Comparison of ENCODE assay signal across 8 cellular contexts in genomic region chr18:57629399-57629798, GRCh38. TPM values are rescaled to one million over a fixed set of nuclear protein-coding genes. Genes with fewer than 3 reads are reported as not detected.
DNase-seq lines count a peak whose midpoint lies in the region; ATAC-seq and TF ChIP-seq lines count a peak whose summit lies in the region.

No MANE protein-coding gene starts in this region.

- peak overlapping the region; percentile 64; the same call in 1 of the 2 replicates for H3K4me3 ChIP-seq in iPS-18c (ENCODE audit: insufficient read depth, low read depth, low read length)
- H3K4me3 ChIP-seq in stomach = peak overlapping the region; percentile 57 to 69 (median 64)

- H3K27me3 Mint-ChIP-seq in activated CD4-positive, alpha-beta T cell treated with anti-CD3 and anti-CD28 coated beads, Interleukin-2, amount 10 ng/mL, durations not matched to agents 7 days and 5 days = no peaks in the 10 kb centered on the region

- peaks cover 7% of the 10 kb centered on the region for H3K36me3 Mint-ChIP-seq in activated CD4-positive, alpha-beta T cell treated with anti-CD3 and anti-CD28 coated beads, Interleukin-2, amount 10 ng/mL, durations not matched to agents 7 days and 5 days (ENCODE audit: low read depth)

- H3K27ac ChIP-seq in VCaP = peak overlapping the region; percentile 75; the same call in 1 of the 2 replicates
- H3K27ac ChIP-seq in stomach = peak overlapping the region in 2 of 5 donors; percentile 86 to 87

- no peaks in the 10 kb centered on the region for H3K36me3 ChIP-seq in stomach

- 93 to 97% (median 95%) methylated on average over 10 of the region's 10 CpGs for WGBS in stomach, 5 donors

- peak overlapping the region; percentile 97 for H3K27ac Mint-ChIP-seq in activated CD4-positive, alpha-beta T cell treated with anti-CD3 and anti-CD28 coated beads, Interleukin-2, amount 10 ng/mL, durations not matched to agents 7 days and 5 days

- no peaks in the 10 kb centered on the region for H3K27me3 ChIP-seq in stomach

- intact Hi-C loops in stomach (cut with DNase I; ENCODE audit: low total_unique reads) = no loop called here

- TF ChIP-seq CTCF in VCaP (conservative IDR thresholded peaks at IDR 0.05) (no peak), stomach (IDR thresholded peaks at IDR 0.05) (no peak)

- POLR2A ChIA-PET in activated CD4-positive, alpha-beta T cell treated with anti-CD3 and anti-CD28 coated beads, Interleukin-2, amount 10 ng/mL, durations not matched to agents 7 days and 5 days (lab: Charles Lee) = no interaction called here

- no peak for TF ChIP-seq POLR2A in stomach (IDR thresholded peaks at IDR 0.05)

- no peak for DNase-seq in activated CD4-positive, alpha-beta T cell treated with anti-CD3 and anti-CD28 coated beads, Interleukin-2, amount 10 ng/mL, durations not matched to agents 7 days and 5 days
- DNase-seq in activated CD4-positive, alpha-beta T cell treated with anti-CD3 and anti-CD28 coated beads for 1 hour = no peak
- no peak for DNase-seq in stomach
- no peak for DNase-seq in putamen (ENCODE audit: low spot score)

- no peak for TF ChIP-seq EP300 in stomach (IDR thresholded peaks at IDR 0.05)

- CTCF ChIA-PET in activated CD4-positive, alpha-beta T cell treated with anti-CD3 and anti-CD28 coated beads, Interleukin-2, amount 10 ng/mL, durations not matched to agents 7 days and 5 days (lab: Charles Lee) = interaction anchor here (1.2 to 1.6 kb wide), 2 partner anchors 295 to 448 kb away, joined by 3 to 4 read pairs; no protein-coding TSS in a partner anchor

- H3K4me1 Mint-ChIP-seq in activated CD4-positive, alpha-beta T cell treated with anti-CD3 and anti-CD28 coated beads, Interleukin-2, amount 10 ng/mL, durations not matched to agents 7 days and 5 days = peaks cover 18% of the 10 kb centered on the region

- H3K9me3 Mint-ChIP-seq in activated CD4-positive, alpha-beta T cell treated with anti-CD3 and anti-CD28 coated beads, Interleukin-2, amount 10 ng/mL, durations not matched to agents 7 days and 5 days = no peaks in the 10 kb centered on the region

- H3K9me3 ChIP-seq in iPS-18c (ENCODE audit: control insufficient read depth, insufficient read depth, low read length) (no peaks in the 10 kb centered on the region), stomach (no peaks in the 10 kb centered on the region)

- ATAC-seq in GM18867 (IDR thresholded peaks at IDR 0.05; ENCODE audit: unreplicated experiment) (no peak), HG03135 (IDR thresholded peaks at IDR 0.05; ENCODE audit: unreplicated experiment) (no peak)

- H3K4me1 ChIP-seq in stomach = peaks cover 0 to 21% (median 16%) of the 10 kb centered on the region in 4 donors

- H3K4me3 Mint-ChIP-seq in activated CD4-positive, alpha-beta T cell treated with anti-CD3 and anti-CD28 coated beads, Interleukin-2, amount 10 ng/mL, durations not matched to agents 7 days and 5 days = peak overlapping the region; percentile 98

RNA-seq across cellular contexts. Expression of gene NARS1, which starts 7.8 kb away (rescaled TPM):
- total RNA-seq in activated CD4-positive, alpha-beta T cell treated with anti-CD3 and anti-CD28 coated beads, Interleukin-2, amount 10 ng/mL, durations not matched to agents 7 days and 5 days = 10 to 100 TPM; 71.7 to 84.7 TPM
- total RNA-seq in stomach = 100 to 1,000 TPM in 4 of 5 donors, 10 to 100 TPM in 1; 48.4 to 502 (median 135) TPM
- 10 to 100 TPM; 60.6 to 71.2 (median 65.1) TPM for polyA plus RNA-seq in stomach

RNA-seq across cellular contexts. Expression of gene FECH, which starts 42.9 kb away (rescaled TPM):
- 10 to 100 TPM; 18.7 to 23.1 TPM for total RNA-seq in activated CD4-positive, alpha-beta T cell treated with anti-CD3 and anti-CD28 coated beads, Interleukin-2, amount 10 ng/mL, durations not matched to agents 7 days and 5 days
- 100 to 1,000 TPM in 1 of 5 donors, 10 to 100 TPM in 2, 1 to 10 TPM in 1, under 1 TPM in 1; 0.58 to 387 (median 29.6) TPM for total RNA-seq in stomach
- 1 to 10 TPM; 5.2 to 8.5 (median 7.8) TPM for polyA plus RNA-seq in stomach
